In the genomic region with DNA sequence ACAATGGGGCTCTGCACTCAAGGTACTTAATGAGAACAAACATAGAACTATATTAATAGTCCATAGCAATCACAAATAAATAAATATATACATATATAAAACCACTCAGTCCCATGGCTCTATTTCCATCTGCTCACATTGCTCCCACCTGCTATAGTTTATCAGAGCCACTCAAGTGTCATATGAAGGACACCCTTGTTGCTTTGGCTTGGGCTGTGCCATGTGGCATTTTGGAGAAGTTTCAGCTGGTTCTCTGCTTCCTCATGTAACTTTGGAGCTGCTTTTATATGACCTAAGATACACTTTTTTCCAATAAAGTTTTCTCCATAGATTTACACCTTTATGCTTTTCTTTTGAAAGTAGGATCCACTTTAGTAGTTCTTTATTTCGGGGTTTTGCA, we compare ENCODE assay signal across 23 cellular contexts.
A peak's percentile ranks its signal among the peaks of the same experiment; 100 is the strongest.
DNase-seq lines count a peak whose midpoint lies in the region; ATAC-seq and TF ChIP-seq lines count a peak whose summit lies in the region.
"Had no signal": no experiment of that assay in that cellular context is flagged by ENCODE, and none has a peak within 500 bp of the region (broad histone marks: within the 10 kb centered on the region; RNA-seq: fewer than 3 reads in every experiment).

No MANE protein-coding gene starts in this region.

- H3K36me3 Mint-ChIP-seq in dendritic cell treated with granulocyte-macrophage colony-stimulating factor and Interleukin-4, amounts not matched to agents 40 ng/mL and 50 ng/mL, for 4 days (ENCODE audit: low read depth), result peaks cover 7% of the 10 kb centered on the region
- H3K36me3 Mint-ChIP-seq: activated naive CD8-positive, alpha-beta T cell treated with anti-CD3 and anti-CD28 coated beads for 36 hours; CD8-positive, alpha-beta memory T cell; neural progenitor cell had no signal

- DNase-seq in HL-60 (ENCODE audit: low read depth in 1 of 2, low spot score in 1 of 2) (peak in 1 of 2 experiments; percentile 68), MV-4-11 (lab: John Stamatoyannopoulos, UW) (peak; percentile 66), NCI-H1048 (lab: John Stamatoyannopoulos, UW) (no peak)
- DNase-seq: activated naive CD8-positive, alpha-beta T cell treated with anti-CD3 and anti-CD28 coated beads for 36 hours; CD8-positive, alpha-beta memory T cell; DMS79; mucosa of descending colon; NCI-H1436; Peyer's patch; SK-N-SH; stimulated activated CD4-positive, alpha-beta T cell treated with anti-CD3 and anti-CD28 coated beads, Interleukin-4, amount 100 ng/mL, for 1 hour; stimulated activated naive CD4-positive, alpha-beta T cell had no signal

- intact Hi-C loops in dendritic cell treated with granulocyte-macrophage colony-stimulating factor and Interleukin-4, amounts not matched to agents 40 ng/mL and 50 ng/mL, for 4 days (cut with micrococcal nuclease), result loop anchor here (5.0 kb wide), 1 partner anchor 128 kb away; a partner anchor contains a TSS

- peak overlapping the region; percentile 84 for H3K27ac ChIP-seq in HL-60 (replicated peaks)
- peak overlapping the region; percentile 89 for H3K27ac ChIP-seq in neutrophil
- H3K27ac ChIP-seq: neural progenitor cell, Peyer's patch, prostate gland, thoracic aorta had no signal

- no peaks in the 10 kb centered on the region for H3K27me3 Mint-ChIP-seq in dendritic cell treated with granulocyte-macrophage colony-stimulating factor and Interleukin-4, amounts not matched to agents 40 ng/mL and 50 ng/mL, for 4 days
- H3K27me3 Mint-ChIP-seq: activated T-helper 17 cell treated with anti-CD3 and anti-CD28 coated beads, Interleukin-2, amount 50 U/mL, for 72 hours; CD8-positive, alpha-beta memory T cell; central memory CD8-positive, alpha-beta T cell had no signal

- TF ChIP-seq CTCF in HL-60 (IDR thresholded peaks at IDR 0.05; ENCODE audit: insufficient read depth, low read length), result no peak
- TF ChIP-seq CTCF in neutrophil (IDR thresholded peaks at IDR 0.05), result no peak

- H3K4me1 Mint-ChIP-seq in dendritic cell treated with granulocyte-macrophage colony-stimulating factor and Interleukin-4, amounts not matched to agents 40 ng/mL and 50 ng/mL, for 4 days (ENCODE audit: low read depth), result peaks cover 61% of the 10 kb centered on the region
- H3K4me1 Mint-ChIP-seq: activated naive CD8-positive, alpha-beta T cell treated with anti-CD3 and anti-CD28 coated beads for 36 hours; CD8-positive, alpha-beta memory T cell; central memory CD8-positive, alpha-beta T cell; neural progenitor cell had no signal

- peaks cover 19% of the 10 kb centered on the region for H3K9me3 Mint-ChIP-seq in dendritic cell treated with granulocyte-macrophage colony-stimulating factor and Interleukin-4, amounts not matched to agents 40 ng/mL and 50 ng/mL, for 4 days
- H3K9me3 Mint-ChIP-seq: neural progenitor cell had no signal

- H3K4me3 Mint-ChIP-seq in dendritic cell treated with granulocyte-macrophage colony-stimulating factor and Interleukin-4, amounts not matched to agents 40 ng/mL and 50 ng/mL, for 4 days, result no peak overlapping the region
- H3K4me3 Mint-ChIP-seq: activated naive CD8-positive, alpha-beta T cell treated with anti-CD3 and anti-CD28 coated beads for 36 hours; activated T-helper 17 cell treated with anti-CD3 and anti-CD28 coated beads, Interleukin-2, amount 50 U/mL, for 72 hours; CD8-positive, alpha-beta memory T cell; central memory CD8-positive, alpha-beta T cell; neural progenitor cell had no signal

- H3K4me3 ChIP-seq in HL-60 (replicated peaks; ENCODE audit: insufficient read depth, low read length), result no peak overlapping the region
- H3K4me3 ChIP-seq in neutrophil (ENCODE audit: low read depth in 1 of 2, low read length in 1 of 2), result peak overlapping the region in 1 of 2 experiments; percentile 26
- H3K4me3 ChIP-seq: GM12878, mucosa of descending colon, neural progenitor cell, Peyer's patch, prostate gland, smooth muscle cell, thoracic aorta had no signal

- H3K4me1 ChIP-seq in neutrophil (ENCODE audit: control insufficient read depth in 1 of 2, insufficient read depth in 1 of 2, low read depth in 1 of 2, low read length in 1 of 2), result peaks cover 33 to 37% of the 10 kb centered on the region in 2 experiments
- H3K4me1 ChIP-seq: neural progenitor cell, Peyer's patch, prostate gland had no signal

- ATAC-seq in GM18520 (IDR thresholded peaks at IDR 0.05; ENCODE audit: unreplicated experiment) (no peak), HG03521 (IDR thresholded peaks at IDR 0.05; ENCODE audit: unreplicated experiment) (no peak)
- ATAC-seq: activated T-helper 17 cell treated with anti-CD3 and anti-CD28 coated beads, Interleukin-2, amount 50 U/mL, for 72 hours; GM12878; mucosa of descending colon had no signal

- peak overlapping the region; percentile 94 for H3K27ac Mint-ChIP-seq in dendritic cell treated with granulocyte-macrophage colony-stimulating factor and Interleukin-4, amounts not matched to agents 40 ng/mL and 50 ng/mL, for 4 days
- H3K27ac Mint-ChIP-seq: activated naive CD8-positive, alpha-beta T cell treated with anti-CD3 and anti-CD28 coated beads for 36 hours; activated T-helper 17 cell treated with anti-CD3 and anti-CD28 coated beads, Interleukin-2, amount 50 U/mL, for 72 hours; CD8-positive, alpha-beta memory T cell; neural progenitor cell had no signal

- no peaks in the 10 kb centered on the region for H3K27me3 ChIP-seq in HL-60 (ENCODE audit: insufficient read depth, poor library complexity, severe bottlenecking)
- H3K27me3 ChIP-seq in neutrophil, result no peaks in the 10 kb centered on the region
- H3K27me3 ChIP-seq: neural progenitor cell, Peyer's patch had no signal

- no peaks in the 10 kb centered on the region for H3K9me3 ChIP-seq in neutrophil
- H3K9me3 ChIP-seq: mucosa of descending colon, Peyer's patch, prostate gland, SK-N-SH, thoracic aorta had no signal

- H3K36me3 ChIP-seq in neutrophil, result no peaks in the 10 kb centered on the region
- H3K36me3 ChIP-seq: neural progenitor cell, Peyer's patch, prostate gland, thoracic aorta had no signal
